13 cellular contexts compared by ENCODE assay signal in genomic region chr2:47313141-47313691, GRCh38. TPM values are rescaled to one million over a fixed set of nuclear protein-coding genes. Genes with fewer than 3 reads are reported as not detected.
DNase-seq lines count a peak whose midpoint lies in the region; ATAC-seq and TF ChIP-seq lines count a peak whose summit lies in the region.
"Had no signal": no experiment of that assay in that cellular context is flagged by ENCODE, and none has a peak within 500 bp of the region (broad histone marks: within the 10 kb centered on the region; RNA-seq: fewer than 3 reads in every experiment).

No MANE protein-coding gene starts in this region.

- H2BK20ac ChIP-seq in H9 (ENCODE audit: low read depth, low read length, poor library complexity, severe bottlenecking) = no peak overlapping the region

- no peak overlapping the region for H3K4me2 ChIP-seq in H9 (ENCODE audit: insufficient read depth, insufficient read length, low read length)
- H3K4me2 ChIP-seq in PC-3 (ENCODE audit: low read length) = peak overlapping the region; percentile 14; the same call in 1 of the 2 replicates

- POLR2A ChIA-PET in PC-3 (lab: Charles Lee; ENCODE audit: unreplicated experiment) = no interaction called here

- no TSS peak for BruUV-seq in PC-3 (replicated peaks; lab: Mats Ljungman, UMichigan)

- H3K79me2 ChIP-seq in H9 (ENCODE audit: insufficient read depth, low read length) (no peaks in the 10 kb centered on the region), PC-3 (ENCODE audit: low read length) (no peaks in the 10 kb centered on the region)

- H3K27me3 Mint-ChIP-seq in H9 (ENCODE audit: low read depth) = no peaks in the 10 kb centered on the region
- no peaks in the 10 kb centered on the region for H3K27me3 Mint-ChIP-seq in stimulated activated naive B cell treated with anti-CD40 and anti-IgM and Interleukin-4, amounts not matched to agents 10 μg/mL and 1 μg/mL and 100 μg/mL, for 72 hours
- H3K27me3 Mint-ChIP-seq in activated naive CD8-positive, alpha-beta T cell treated with anti-CD3 and anti-CD28 coated beads for 36 hours = no peaks in the 10 kb centered on the region
- H3K27me3 Mint-ChIP-seq: activated T-cell treated with anti-CD3 and anti-CD28 coated beads, Interleukin-2, amount 50 U/mL, for 24 hours had no signal

- H3K9me3 ChIP-seq in H9 (ENCODE audit: control insufficient read depth, low read depth, low read length) (no peaks in the 10 kb centered on the region), PC-3 (ENCODE audit: low read length) (no peaks in the 10 kb centered on the region)
- H3K9me3 ChIP-seq: sigmoid colon had no signal

- no peak overlapping the region for H4K5ac ChIP-seq in H9 (ENCODE audit: insufficient read length, low read depth, low read length)

- H3K36me3 ChIP-seq in PC-3 (ENCODE audit: low read depth, low read length) = no peaks in the 10 kb centered on the region
- H3K36me3 ChIP-seq: sigmoid colon had no signal

- DNase-seq in H9 (no peak), PC-3 (peak; percentile 76), foreskin keratinocyte (peak; percentile 38 to 67), NCI-H2081 treated with DMSO at 0.1 percent for 48 hours (lab: John Stamatoyannopoulos, UW) (no peak), kidney glomerular epithelial cell (lab: John Stamatoyannopoulos, UW) (no peak)
- DNase-seq in stimulated activated naive B cell treated with anti-CD40 and anti-IgM and Interleukin-4, amounts not matched to agents 10 μg/mL and 1 μg/mL and 100 μg/mL, for 72 hours = no peak
- DNase-seq in activated naive CD8-positive, alpha-beta T cell treated with anti-CD3 and anti-CD28 coated beads for 36 hours = no peak
- no peak for DNase-seq in stimulated activated CD4-positive, alpha-beta T cell treated with anti-CD3 and anti-CD28 coated beads, Interleukin-15, amount 100 ng/mL, for 24 hours
- DNase-seq: activated T-cell treated with anti-CD3 and anti-CD28 coated beads, Interleukin-2, amount 50 U/mL, for 24 hours; central memory CD4-positive, alpha-beta T cell; foreskin melanocyte; sigmoid colon had no signal

- no peak overlapping the region for H2AFZ ChIP-seq in H9 (ENCODE audit: low read length)
- H2AFZ ChIP-seq in PC-3 (ENCODE audit: low read length) = peak overlapping the region; percentile 25; the same call in 1 of the 2 replicates

- H3K56ac ChIP-seq in H9 (ENCODE audit: insufficient read length, low read depth, low read length) = no peak overlapping the region

- WGBS in H9 (ENCODE audit: extremely low coverage, insufficient read length, low lambda C conversion rate) = no CpG with 5 or more reads among the region's 6 CpGs

- no peak overlapping the region for H3K27ac ChIP-seq in H9 (ENCODE audit: insufficient read length, low read depth, low read length)
- H3K27ac ChIP-seq in PC-3 (ENCODE audit: low read length) = no peak overlapping the region
- no peak overlapping the region for H3K27ac ChIP-seq in foreskin keratinocyte

- H3K4me3 ChIP-seq in PC-3 (ENCODE audit: low read length) = no peak overlapping the region
- H3K4me3 ChIP-seq: sigmoid colon had no signal

- peak overlapping the region in 2 of 3 experiments; percentile 3 to 4; a peak in 2 of 7 replicates for H3K27ac Mint-ChIP-seq in H9
- H3K27ac Mint-ChIP-seq in stimulated activated naive B cell treated with anti-CD40 and anti-IgM and Interleukin-4, amounts not matched to agents 10 μg/mL and 1 μg/mL and 100 μg/mL, for 72 hours = peak overlapping the region; percentile 20
- no peak overlapping the region for H3K27ac Mint-ChIP-seq in activated naive CD8-positive, alpha-beta T cell treated with anti-CD3 and anti-CD28 coated beads for 36 hours
- H3K27ac Mint-ChIP-seq: activated T-cell treated with anti-CD3 and anti-CD28 coated beads, Interleukin-2, amount 50 U/mL, for 24 hours; mesothelial cell of epicardium had no signal

- no peak overlapping the region for H2BK5ac ChIP-seq in H9 (ENCODE audit: insufficient read length, low read length)

- CTCF ChIA-PET in PC-3 (lab: Charles Lee) = interaction anchor here (0.6 to 1.1 kb wide), 2 partner anchors 22 to 832 kb away, joined by 3 read pairs; no protein-coding TSS in a partner anchor

- H2BK120ac ChIP-seq in H9 (ENCODE audit: low read depth, low read length, poor library complexity, severe bottlenecking) = no peak overlapping the region

- peaks cover 23 to 25% of the 10 kb centered on the region in 2 experiments for H3K4me1 Mint-ChIP-seq in H9
- peaks cover 36 to 49% of the 10 kb centered on the region in 2 donors for H3K4me1 Mint-ChIP-seq in stimulated activated naive B cell treated with anti-CD40 and anti-IgM and Interleukin-4, amounts not matched to agents 10 μg/mL and 1 μg/mL and 100 μg/mL, for 72 hours
- no peaks in the 10 kb centered on the region for H3K4me1 Mint-ChIP-seq in activated naive CD8-positive, alpha-beta T cell treated with anti-CD3 and anti-CD28 coated beads for 36 hours

- TF ChIP-seq CTCF in H9 (conservative IDR thresholded peaks at IDR 0.05) (no peak), PC-3 (conservative IDR thresholded peaks at IDR 0.05; ENCODE audit: low read depth, low read length) (0 out of 2 replicates have a peak, but pooled peaks have one; percentile 11), foreskin keratinocyte (conservative IDR thresholded peaks at IDR 0.05) (peak; percentile 53)

- ATAC-seq in PC-3 (peak; percentile 79), foreskin keratinocyte (peak; percentile 94)
- ATAC-seq in stimulated activated naive B cell treated with anti-CD40 and anti-IgM and Interleukin-4, amounts not matched to agents 10 μg/mL and 1 μg/mL and 100 μg/mL, for 72 hours (replicated peaks) = no peak

- H3K27me3 ChIP-seq in H9 (ENCODE audit: insufficient read depth, low read length) (no peaks in the 10 kb centered on the region), PC-3 (ENCODE audit: low read length) (no peaks in the 10 kb centered on the region), foreskin keratinocyte (no peaks in the 10 kb centered on the region)
- H3K27me3 ChIP-seq: sigmoid colon had no signal

- H3K14ac ChIP-seq in H9 (ENCODE audit: insufficient read depth, low read length) = no peak overlapping the region

- no peaks in the 10 kb centered on the region for H3K79me1 ChIP-seq in H9 (ENCODE audit: insufficient read depth, low read depth, low read length, poor library complexity, severe bottlenecking)

- H3T11ph ChIP-seq in H9 (ENCODE audit: low read length) = no peak overlapping the region

- no peak overlapping the region for H2BK12ac ChIP-seq in H9 (ENCODE audit: insufficient read length, low read depth, low read length)

- H3K9ac ChIP-seq in H9 (ENCODE audit: extremely low read depth, insufficient read length, low read length) (no peak overlapping the region), PC-3 (ENCODE audit: low read length) (no peak overlapping the region)

- H3K4me1 ChIP-seq in H9 (ENCODE audit: insufficient read depth, low read length) (no peaks in the 10 kb centered on the region; the same call in 1 of the 2 replicates), PC-3 (ENCODE audit: insufficient read depth, low read length) (peaks cover 19% of the 10 kb centered on the region), foreskin keratinocyte (no peaks in the 10 kb centered on the region)

- no peaks in the 10 kb centered on the region for H3F3A ChIP-seq in PC-3 (ENCODE audit: low read length, unreplicated experiment)

- no peaks in the 10 kb centered on the region for H3K9me2 ChIP-seq in PC-3 (replicated peaks; ENCODE audit: low read length)

- intact Hi-C loops in PC-3 (cut with micrococcal nuclease) = no loop called here

- no peak overlapping the region for H4K91ac ChIP-seq in H9 (ENCODE audit: insufficient read length, low read depth, low read length)

- no peaks in the 10 kb centered on the region for H3K9me3 Mint-ChIP-seq in H9
- H3K9me3 Mint-ChIP-seq in stimulated activated naive B cell treated with anti-CD40 and anti-IgM and Interleukin-4, amounts not matched to agents 10 μg/mL and 1 μg/mL and 100 μg/mL, for 72 hours = no peaks in the 10 kb centered on the region
- H3K9me3 Mint-ChIP-seq in activated naive CD8-positive, alpha-beta T cell treated with anti-CD3 and anti-CD28 coated beads for 36 hours = no peaks in the 10 kb centered on the region
- H3K9me3 Mint-ChIP-seq: activated T-cell treated with anti-CD3 and anti-CD28 coated beads, Interleukin-2, amount 50 U/mL, for 24 hours; mesothelial cell of epicardium had no signal

- H3K4me3 Mint-ChIP-seq in H9 = no peak overlapping the region
- no peak overlapping the region for H3K4me3 Mint-ChIP-seq in stimulated activated naive B cell treated with anti-CD40 and anti-IgM and Interleukin-4, amounts not matched to agents 10 μg/mL and 1 μg/mL and 100 μg/mL, for 72 hours
- no peak overlapping the region for H3K4me3 Mint-ChIP-seq in activated naive CD8-positive, alpha-beta T cell treated with anti-CD3 and anti-CD28 coated beads for 36 hours
- H3K4me3 Mint-ChIP-seq: activated T-cell treated with anti-CD3 and anti-CD28 coated beads, Interleukin-2, amount 50 U/mL, for 24 hours; mesothelial cell of epicardium had no signal

- H3K18ac ChIP-seq in H9 (ENCODE audit: insufficient read length, low read depth, low read length) = no peak overlapping the region

- H3K23me2 ChIP-seq in H9 (ENCODE audit: insufficient read length, low read depth, low read length, poor library complexity, severe bottlenecking) = no peaks in the 10 kb centered on the region

- H2AK5ac ChIP-seq in H9 (ENCODE audit: insufficient read length, low read length) = no peak overlapping the region

- no peak overlapping the region for H3K23ac ChIP-seq in H9 (ENCODE audit: insufficient read length, low read depth, low read length)

- H2BK15ac ChIP-seq in H9 (ENCODE audit: low read depth, low read length) = no peak overlapping the region

- no peak overlapping the region for H4K8ac ChIP-seq in H9 (replicated peaks; ENCODE audit: insufficient read length, low read depth, low read length)

- H3K4ac ChIP-seq in H9 (ENCODE audit: low read depth, low read length) = no peak overlapping the region

- H4K20me1 ChIP-seq in H9 (ENCODE audit: control insufficient read depth, insufficient read depth, insufficient read length) (no peaks in the 10 kb centered on the region), PC-3 (ENCODE audit: low read length) (no peaks in the 10 kb centered on the region)

- no peaks in the 10 kb centered on the region for H3K36me3 Mint-ChIP-seq in H9 (ENCODE audit: insufficient read depth in 1 of 3, low read depth in 3 of 3)
- H3K36me3 Mint-ChIP-seq in stimulated activated naive B cell treated with anti-CD40 and anti-IgM and Interleukin-4, amounts not matched to agents 10 μg/mL and 1 μg/mL and 100 μg/mL, for 72 hours = no peaks in the 10 kb centered on the region
- no peaks in the 10 kb centered on the region for H3K36me3 Mint-ChIP-seq in activated naive CD8-positive, alpha-beta T cell treated with anti-CD3 and anti-CD28 coated beads for 36 hours

RNA-seq across cellular contexts. Expression of gene EPCAM, which starts 55.9 kb away (rescaled TPM):
- total RNA-seq in H9 (2021) (188 and 203 TPM in 2 replicates), PC-3 (2014; rRNA removed) (223 and 235 TPM in 2 replicates), foreskin keratinocyte (24.0 and 27.8 TPM in 2 replicates)
- polyA plus RNA-seq in foreskin keratinocyte = 18.1 and 24.3 TPM in 2 replicates
- total RNA-seq in activated naive CD8-positive, alpha-beta T cell treated with anti-CD3 and anti-CD28 coated beads for 36 hours = 1 to 10 TPM in 1 of 2 experiments, under 1 TPM in 1; 0.46 to 1.0 TPM

Comparison
In these comparisons a context has a peak if more than half of its experiments do, and no peak if none do; other contexts are left out.
1. DNase-seq: peak in PC-3 (single experiment) and foreskin keratinocyte (2 of 2); none in H9 (single experiment), stimulated activated naive B cell treated with anti-CD40 and anti-IgM and Interleukin-4, amounts not matched to agents 10 μg/mL and 1 μg/mL and 100 μg/mL, for 72 hours (single experiment), NCI-H2081 treated with DMSO at 0.1 percent for 48 hours (single experiment), activated naive CD8-positive, alpha-beta T cell treated with anti-CD3 and anti-CD28 coated beads for 36 hours (single experiment), stimulated activated CD4-positive, alpha-beta T cell treated with anti-CD3 and anti-CD28 coated beads, Interleukin-15, amount 100 ng/mL, for 24 hours (single experiment) and kidney glomerular epithelial cell (single experiment).
2. ATAC-seq: peak in PC-3 (single experiment) and foreskin keratinocyte (single experiment); none in stimulated activated naive B cell treated with anti-CD40 and anti-IgM and Interleukin-4, amounts not matched to agents 10 μg/mL and 1 μg/mL and 100 μg/mL, for 72 hours (0 of 2).
3. RNA of gene EPCAM, which starts 55.9 kb away (total RNA-seq): 223 to 235 TPM in PC-3, 188 to 203 TPM in H9 and 24.0 to 27.8 TPM in foreskin keratinocyte; 0.46 to 1.0 TPM in activated naive CD8-positive, alpha-beta T cell treated with anti-CD3 and anti-CD28 coated beads for 36 hours; every median in the first group is over 10 times any median in the second.